7 cellular contexts compared by ENCODE assay signal in the genomic region with DNA sequence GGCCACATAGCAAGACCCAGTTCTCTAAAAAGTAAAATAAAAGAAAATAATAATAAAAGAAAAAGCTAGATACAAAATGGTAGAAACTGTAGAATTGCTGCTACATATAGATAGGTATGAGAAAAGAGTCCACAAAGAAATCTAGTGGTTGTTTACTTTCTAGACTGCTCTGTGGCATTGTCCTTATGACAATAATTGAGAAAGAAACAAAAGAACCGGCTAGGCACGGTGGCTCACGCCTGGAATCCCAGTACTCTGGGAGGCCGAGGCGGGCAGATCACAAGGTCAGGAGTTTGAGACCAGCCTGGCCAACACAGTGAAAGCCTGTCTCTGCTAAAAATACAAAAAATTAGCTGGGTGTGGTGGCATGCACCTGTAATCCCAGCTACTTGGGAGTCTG. TPM values are rescaled to one million over a fixed set of nuclear protein-coding genes. Genes with fewer than 3 reads are reported as not detected.
DNase-seq lines count a peak whose midpoint lies in the region; TF ChIP-seq lines count a peak whose summit lies in the region.
"Not testable (repeated sequence)": the region's sequence is repeated elsewhere in the genome, so short reads cannot be mapped to it uniquely, and the experiment has no call there.

No MANE protein-coding gene starts in this region.

- H3K9me3 ChIP-seq in BE2C; Caco-2; SU-DHL-6 (ENCODE audit: insufficient read depth, low read length); iPS-15b (ENCODE audit: control insufficient read depth, insufficient read depth, low read length): not testable (repeated sequence)

- H3K27ac ChIP-seq in KMS-11; SU-DHL-6 (ENCODE audit: low read depth, low read length): not testable (repeated sequence)

- not testable (repeated sequence) for H3F3A ChIP-seq in SU-DHL-6 (ENCODE audit: insufficient read depth)

- not testable (repeated sequence) for H3K9me3 Mint-ChIP-seq in Caco-2 (ENCODE audit: unreplicated experiment); activated naive CD8-positive, alpha-beta T cell treated with anti-CD3 and anti-CD28 coated beads for 36 hours; neural crest cell

- CTCF ChIA-PET in Caco-2 (lab: Charles Lee), result not testable (repeated sequence)

- H3K36me3 ChIP-seq in BE2C; Caco-2 (ENCODE audit: control insufficient read depth, insufficient read depth, low read length); KMS-11 (ENCODE audit: insufficient read depth); SU-DHL-6 (ENCODE audit: low read length); iPS-15b (ENCODE audit: control insufficient read depth, insufficient read depth, low read length): not testable (repeated sequence)

- not testable (repeated sequence) for H3K4me1 ChIP-seq in BE2C
- H3K4me1 ChIP-seq in Caco-2 (peaks cover 49% of the 10 kb centered on the region), KMS-11 (ENCODE audit: low read depth, poor library complexity, severe bottlenecking) (peaks cover 12% of the 10 kb centered on the region), iPS-15b (ENCODE audit: control insufficient read depth, insufficient read depth, low read length) (peaks cover 10% of the 10 kb centered on the region)

- not testable (repeated sequence) for H3K27ac Mint-ChIP-seq in Caco-2 (ENCODE audit: unreplicated experiment); activated naive CD8-positive, alpha-beta T cell treated with anti-CD3 and anti-CD28 coated beads for 36 hours; neural crest cell (ENCODE audit: unreplicated experiment)

- not testable (repeated sequence) for H3K9me2 ChIP-seq in SU-DHL-6 (replicated peaks; ENCODE audit: insufficient read depth, low read length)

- not testable (repeated sequence) for TF ChIP-seq CTCF in BE2C (IDR thresholded peaks at IDR 0.05; ENCODE audit: low read depth, low read length); Caco-2 (IDR thresholded peaks at IDR 0.05; ENCODE audit: insufficient read depth in 1 of 2, low read depth in 1 of 2, low read length in 1 of 2, severe bottlenecking in 1 of 2, unreplicated experiment in 1 of 2); KMS-11 (conservative IDR thresholded peaks at IDR 0.05; ENCODE audit: low read depth, low read length); SU-DHL-6 (IDR thresholded peaks at IDR 0.05; ENCODE audit: insufficient read depth, low read length, poor library complexity, severe bottlenecking); neural crest cell (conservative IDR thresholded peaks at IDR 0.05)

- H3K4me1 Mint-ChIP-seq in Caco-2 (ENCODE audit: low read depth, unreplicated experiment) (peaks cover 25% of the 10 kb centered on the region), neural crest cell (peaks cover 27% of the 10 kb centered on the region)
- H3K4me1 Mint-ChIP-seq in activated naive CD8-positive, alpha-beta T cell treated with anti-CD3 and anti-CD28 coated beads for 36 hours, result peaks cover 26% of the 10 kb centered on the region

- H3K79me2 ChIP-seq in KMS-11 (ENCODE audit: insufficient read depth, low read depth), result not testable (repeated sequence)
- peaks cover 21% of the 10 kb centered on the region for H3K79me2 ChIP-seq in SU-DHL-6 (ENCODE audit: insufficient read depth, low read length)

- H3K4me3 Mint-ChIP-seq in Caco-2 (ENCODE audit: unreplicated experiment) (peak overlapping the region; percentile 95), neural crest cell (peak overlapping the region; percentile 98)
- H3K4me3 Mint-ChIP-seq in activated naive CD8-positive, alpha-beta T cell treated with anti-CD3 and anti-CD28 coated beads for 36 hours, result peak overlapping the region; percentile 96

- POLR2A ChIA-PET in Caco-2 (lab: Charles Lee), result not testable (repeated sequence)

- H3K27me3 Mint-ChIP-seq in Caco-2 (ENCODE audit: insufficient read depth, unreplicated experiment); activated naive CD8-positive, alpha-beta T cell treated with anti-CD3 and anti-CD28 coated beads for 36 hours; neural crest cell (ENCODE audit: low read depth): not testable (repeated sequence)

- H3K36me3 Mint-ChIP-seq in Caco-2 (ENCODE audit: insufficient read depth, unreplicated experiment), result peaks cover 38% of the 10 kb centered on the region
- H3K36me3 Mint-ChIP-seq in activated naive CD8-positive, alpha-beta T cell treated with anti-CD3 and anti-CD28 coated beads for 36 hours; neural crest cell (ENCODE audit: low read depth): not testable (repeated sequence)

- not testable (repeated sequence) for BruUV-seq in Caco-2 (replicated peaks; lab: Mats Ljungman, UMichigan)

- H3K4me3 ChIP-seq in BE2C (ENCODE audit: low read depth, low read length), result peak overlapping the region; percentile 80; the same call in 1 of the 2 replicates
- not testable (repeated sequence) for H3K4me3 ChIP-seq in Caco-2 (ENCODE audit: low read depth, low read length); KMS-11 (IDR thresholded peaks at IDR 0.05; ENCODE audit: insufficient read depth, low read depth, low read length); SU-DHL-6 (ENCODE audit: insufficient read depth, low read length, poor library complexity, severe bottlenecking)
- peak overlapping the region; percentile 52 for H3K4me3 ChIP-seq in iPS-15b (ENCODE audit: low read depth, low read length)

- not testable (repeated sequence) for H3K27me3 ChIP-seq in BE2C; Caco-2 (replicated peaks; ENCODE audit: control insufficient read depth, insufficient read depth, low read length); KMS-11 (ENCODE audit: insufficient read depth, low read depth); SU-DHL-6 (ENCODE audit: low read length); iPS-15b (ENCODE audit: control insufficient read depth, insufficient read depth, low read length)

- not testable (repeated sequence) for H3K9ac ChIP-seq in KMS-11; SU-DHL-6 (ENCODE audit: low read length); iPS-15b (ENCODE audit: low read depth, low read length)

- H4K20me1 ChIP-seq in KMS-11 (ENCODE audit: insufficient read depth); SU-DHL-6 (ENCODE audit: low read depth, low read length): not testable (repeated sequence)

- H2AFZ ChIP-seq in KMS-11 (ENCODE audit: low read depth); SU-DHL-6 (ENCODE audit: low read depth, low read length, severe bottlenecking): not testable (repeated sequence)

- intact Hi-C loops in Caco-2 (cut with micrococcal nuclease; ENCODE audit: unreplicated experiment), result loop anchor here (5.0 to 10.0 kb wide), 2 partner anchors 61 to 76 kb away; no protein-coding TSS in a partner anchor

- DNase-seq in BE2C; Caco-2; activated naive CD8-positive, alpha-beta T cell treated with anti-CD3 and anti-CD28 coated beads for 36 hours; neural crest cell (ENCODE audit: low read depth, low spot score): not testable (repeated sequence)

- H3K4me2 ChIP-seq in KMS-11 (peak overlapping the region; percentile 96; the same call in 1 of the 2 replicates), SU-DHL-6 (ENCODE audit: low read depth, low read length, poor library complexity, severe bottlenecking) (peak overlapping the region; percentile 98)

RNA-seq across cellular contexts. Expression of gene PACSIN2, which starts 1.2 kb away (rescaled TPM):
- 45.9 TPM for polyA plus RNA-seq in BE2C (2012; ENCODE audit: insufficient read depth, insufficient read length, low read depth)
- 122 and 126 TPM in 2 replicates for total RNA-seq in Caco-2 (2022)
- 10 to 100 TPM; 30.2 to 34.6 TPM for total RNA-seq in activated naive CD8-positive, alpha-beta T cell treated with anti-CD3 and anti-CD28 coated beads for 36 hours
- 76.1 and 79.4 TPM in 2 replicates for total RNA-seq in neural crest cell
